In the genomic region with DNA sequence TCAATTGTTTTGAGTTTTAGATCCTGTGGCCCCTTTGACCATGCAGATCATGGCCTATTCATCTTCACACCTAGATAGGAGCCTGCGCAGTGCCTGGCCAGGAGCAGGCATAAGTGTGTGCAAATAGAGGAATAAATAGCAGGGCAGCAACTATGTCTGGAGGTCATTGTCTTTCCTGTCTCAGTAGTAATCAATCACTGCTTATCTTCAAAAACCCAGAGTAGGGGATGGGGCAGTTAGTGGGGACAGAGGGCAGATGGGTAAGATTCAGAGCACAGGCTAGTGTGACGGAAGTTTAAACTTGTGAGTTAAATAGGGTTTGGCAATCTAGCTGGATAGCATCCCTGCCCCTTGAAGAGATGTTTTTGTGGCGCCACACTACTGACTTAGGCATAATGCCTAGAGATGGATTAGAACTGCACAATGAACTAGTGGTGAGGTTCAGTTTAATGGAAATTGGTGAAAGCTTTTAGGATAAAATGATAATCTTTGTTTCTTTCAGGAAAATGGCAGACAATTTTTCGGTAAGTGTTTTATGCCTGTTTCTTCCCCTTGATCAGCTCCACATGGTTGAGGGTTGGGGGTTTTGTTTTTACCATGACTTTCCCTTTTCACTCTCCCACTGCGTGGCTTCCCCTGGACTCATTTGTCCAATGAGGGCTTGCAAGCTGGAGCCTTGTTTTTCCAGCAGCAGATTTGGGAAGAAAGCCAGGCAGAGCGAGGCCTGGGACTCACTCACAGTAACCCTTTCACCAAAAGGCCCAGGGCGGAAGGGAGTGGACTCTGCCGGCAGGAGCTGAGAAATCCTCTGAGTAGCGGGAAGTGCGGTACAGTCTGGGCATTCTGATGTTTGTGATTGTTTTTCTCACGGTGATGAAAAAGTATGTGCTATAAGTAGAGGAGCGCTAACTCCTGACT, we compare ENCODE assay signal across 9 cellular contexts. TPM values are rescaled to one million over a fixed set of nuclear protein-coding genes. Genes with fewer than 3 reads are reported as not detected.
DNase-seq lines count a peak whose midpoint lies in the region; ATAC-seq and TF ChIP-seq lines count a peak whose summit lies in the region.
"Had no signal": no experiment of that assay in that cellular context is flagged by ENCODE, and none has a peak within 500 bp of the region (broad histone marks: within the 10 kb centered on the region; RNA-seq: fewer than 3 reads in every experiment).

No MANE protein-coding gene starts in this region.

- H3K27ac Mint-ChIP-seq in Calu3 (ENCODE audit: unreplicated experiment): peak overlapping the region; percentile 61

- H3K4me3 Mint-ChIP-seq in Calu3 (ENCODE audit: low read depth, unreplicated experiment): peak overlapping the region; percentile 64

- DNase-seq in Calu3: peak; percentile 38
- peak in 45 of 61 donors; percentile 7 to 77 (median 39) for DNase-seq in caudate nucleus (lab: John Stamatoyannopoulos, UW)
- DNase-seq in hippocampal formation (lab: John Stamatoyannopoulos, UW): peak; percentile 34 to 49
- peak; percentile 89 for DNase-seq in sciatic nerve (ENCODE audit: low spot score)
- DNase-seq in NCI-H82 treated with DMSO at 0.1 percent for 48 hours (lab: John Stamatoyannopoulos, UW; ENCODE audit: unreplicated experiment): no peak
- DNase-seq in D341Med (ENCODE audit: low spot score): no peak
- DNase-seq in activated CD8-positive, alpha-beta memory T cell treated with anti-CD3 and anti-CD28 coated beads for 24 hours: no peak
- DNase-seq: Caco-2 had no signal

- CTCF ChIA-PET in Calu3 (lab: Charles Lee): interaction anchor here (0.7 to 2.2 kb wide), 5 partner anchors 24 to 86 kb away, joined by 3 to 8 read pairs (median 5); no protein-coding TSS in a partner anchor

- H3K9me3 Mint-ChIP-seq in Calu3 (ENCODE audit: low read depth, unreplicated experiment): no peaks in the 10 kb centered on the region

- H3K4me1 Mint-ChIP-seq in Calu3 (ENCODE audit: low read depth, unreplicated experiment): peaks cover 48% of the 10 kb centered on the region

- peak overlapping the region; percentile 74 for H3K27ac ChIP-seq in caudate nucleus (ENCODE audit: low read depth, low read length)

- intact Hi-C loops in Calu3 (cut with micrococcal nuclease; ENCODE audit: unreplicated experiment) (loop anchor here (1.0 kb wide), 1 partner anchor 48 kb away; no protein-coding TSS in a partner anchor), sciatic nerve (cut with DNase I) (no loop called here)

- H3K36me3 Mint-ChIP-seq in Calu3 (ENCODE audit: insufficient read depth, unreplicated experiment): peaks cover 96% of the 10 kb centered on the region

- H3K27me3 Mint-ChIP-seq in Calu3 (ENCODE audit: unreplicated experiment): no peaks in the 10 kb centered on the region

- ATAC-seq in sciatic nerve (peak; percentile 93), HG02571 (IDR thresholded peaks at IDR 0.05; ENCODE audit: unreplicated experiment) (no peak)

- TF ChIP-seq CTCF in Calu3 (IDR thresholded peaks at IDR 0.05; ENCODE audit: unreplicated experiment): no peak

- BruUV-seq in Calu3 (replicated peaks; lab: Mats Ljungman, UMichigan): no TSS peak

RNA-seq across cellular contexts. Expression of gene LGALS3, which starts 8.1 kb away (rescaled TPM):
- total RNA-seq in Calu3 (2022) (429 and 672 TPM in 2 replicates), sciatic nerve (229 TPM)

RNA-seq across cellular contexts. Expression of gene DLGAP5, which starts 54.3 kb away (rescaled TPM):
- total RNA-seq in Calu3 (2022) (48.7 and 54.3 TPM in 2 replicates), sciatic nerve (0.31 TPM)

Comparison
In these comparisons a context has a peak if more than half of its experiments do, and no peak if none do; other contexts are left out.
1. DNase-seq: peak in Calu3 (single experiment), caudate nucleus (45 of 61), hippocampal formation (2 of 2) and sciatic nerve (single experiment); none in NCI-H82 treated with DMSO at 0.1 percent for 48 hours (single experiment), D341Med (single experiment) and activated CD8-positive, alpha-beta memory T cell treated with anti-CD3 and anti-CD28 coated beads for 24 hours (single experiment).
2. RNA of gene DLGAP5, which starts 54.3 kb away (total RNA-seq): 48.7 to 54.3 TPM in Calu3; 0.31 TPM in sciatic nerve (single experiment); every median in the first group is over 10 times any median in the second.